ENCODE assay signal across 8 cellular contexts in genomic region chr22:46069518-46070214, GRCh38.
A peak's percentile ranks its signal among the peaks of the same experiment; 100 is the strongest.
DNase-seq lines count a peak whose midpoint lies in the region; ATAC-seq and TF ChIP-seq lines count a peak whose summit lies in the region.

No MANE protein-coding gene starts in this region.

- DNase-seq in COLO668 (lab: John Stamatoyannopoulos, UW; ENCODE audit: unreplicated experiment) (peak; percentile 94), HT1080 (ENCODE audit: low read depth) (peak; percentile 96), ascending aorta (ENCODE audit: low spot score in 2 of 2) (peak; percentile 76 to 96), hypothalamus (lab: John Stamatoyannopoulos, UW) (peak in 45 of 51 donors; percentile 60 to 96 (median 85)), sciatic nerve (ENCODE audit: low spot score) (peak; percentile 92)

- H3K9me3 ChIP-seq in ascending aorta, result no peaks in the 10 kb centered on the region

- H3K4me3 ChIP-seq in ascending aorta, result peak overlapping the region; percentile 87 to 95

- H3K4me1 ChIP-seq in ascending aorta, result peaks cover 12 to 36% of the 10 kb centered on the region in 2 donors

- H3K27me3 ChIP-seq in ascending aorta, result no peaks in the 10 kb centered on the region

- TF ChIP-seq CTCF in ascending aorta (IDR thresholded peaks at IDR 0.05), result no peak

- intact Hi-C loops in ascending aorta (cut with DNase I) (loop anchor here (2.0 to 5.0 kb wide), 4 partner anchors 15 to 57 kb away; no protein-coding TSS in a partner anchor), sciatic nerve (cut with DNase I) (no loop called here)

- ATAC-seq in sciatic nerve, result peak; percentile 62
- ATAC-seq in GM19463 (IDR thresholded peaks at IDR 0.05; ENCODE audit: unreplicated experiment), result no peak
- ATAC-seq in activated CD4-positive, CD25-positive, alpha-beta regulatory T cell treated with anti-CD3 and anti-CD28 coated beads, Interleukin-2, amount 50 U/mL, for 24 hours, result no peak

- H3K27ac ChIP-seq in ascending aorta, result peak overlapping the region; percentile 99 to 100

- no peaks in the 10 kb centered on the region for H3K36me3 ChIP-seq in ascending aorta

TF ChIP-seq in PFSK-1, 5 proteins besides CTCF, POLR2A, EP300 and RAD21:
- TF ChIP-seq REST (IDR thresholded peaks at IDR 0.05; ENCODE audit: insufficient read depth in 1 of 2, low read depth in 2 of 2, low read length in 2 of 2) (no peak), TAF1 (IDR thresholded peaks at IDR 0.05; ENCODE audit: borderline replicate concordance, insufficient read depth, low read length) (0 out of 2 replicates have a peak, but pooled peaks have one; percentile 19), SIN3A (IDR thresholded peaks at IDR 0.05; ENCODE audit: borderline replicate concordance, insufficient read depth, low read length) (no peak), FOXP2 (optimal IDR thresholded peaks at IDR 0.05; ENCODE audit: borderline replicate concordance, extremely low read depth, extremely low read length, insufficient read depth) (no peak), POLR2AphosphoS5 (IDR thresholded peaks at IDR 0.05; ENCODE audit: low read depth, low read length) (peak; percentile 39; the same call in 1 of the 2 replicates)
